ENCODE assay signal across 28 cellular contexts in the genomic region with DNA sequence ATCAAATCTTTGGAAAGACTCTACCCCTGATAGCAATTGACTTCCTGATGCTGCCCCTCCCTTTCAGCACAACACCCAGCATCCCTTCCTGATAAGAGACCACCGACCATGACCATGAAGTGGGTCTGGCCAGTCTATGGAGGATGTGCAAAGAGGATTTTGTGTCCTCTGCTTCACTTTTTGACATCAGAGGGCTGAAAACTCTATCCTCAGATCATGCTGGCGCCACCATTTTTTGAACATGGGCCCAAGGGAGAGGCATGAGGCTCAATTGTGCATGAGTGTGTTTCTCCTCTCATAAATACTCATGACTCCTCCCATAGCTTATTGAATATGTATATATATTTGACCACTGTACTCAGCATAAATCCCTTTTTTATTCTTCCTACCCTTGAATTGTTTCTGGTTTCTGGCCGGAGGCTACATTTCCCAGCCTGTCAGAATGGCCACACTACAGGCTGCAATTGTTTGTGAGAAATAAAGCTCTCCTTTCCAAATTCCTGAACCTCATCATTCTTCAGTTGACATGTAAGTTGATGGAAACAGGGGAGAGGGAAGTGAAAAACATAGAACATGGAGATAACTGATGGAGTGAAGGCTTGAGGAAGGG.
"Had no signal": no experiment of that assay in that cellular context is flagged by ENCODE, and none has a peak within 500 bp of the region (broad histone marks: within the 10 kb centered on the region; RNA-seq: fewer than 3 reads in every experiment).

No MANE protein-coding gene starts in this region.

- H3K27ac ChIP-seq: pancreas, prostate gland, right lobe of liver, sigmoid colon, stomach, thoracic aorta, thyroid gland, tibial nerve, upper lobe of right lung, uterus had no signal

- ATAC-seq: naive thymus-derived CD8-positive, alpha-beta T cell; natural killer cell treated with Interleukin-12 subunit alpha and Interleukin-12 subunit beta and Interleukin-15 and Interleukin-18, amount 100 ng/mL, for 72 hours; pancreas; right cardiac atrium; right lobe of liver; stimulated activated effector memory CD8-positive, alpha-beta T cell treated with anti-CD3 and anti-CD28 coated beads, Interleukin-12 subunit alpha, Interleukin-12 subunit beta, amount 100 ng/mL, for 72 hours; stimulated activated naive B cell treated with anti-CD40 and anti-IgM and Interleukin-4, amounts not matched to agents 10 μg/mL and 1 μg/mL and 100 μg/mL, for 72 hours; upper lobe of right lung had no signal

- H3K4me3 ChIP-seq: pancreas, prostate gland, right lobe of liver, sigmoid colon, stomach, thoracic aorta, thyroid gland, tibial nerve, upper lobe of right lung, uterus had no signal

- DNase-seq: naive B cell; naive thymus-derived CD8-positive, alpha-beta T cell; nephron progenitor cell; occipital lobe; pancreas; retina; right cardiac atrium; right lobe of liver; sigmoid colon; small intestine; stimulated activated CD4-positive, alpha-beta T cell treated with anti-CD3 and anti-CD28 coated beads, Interleukin-15, amount 100 ng/mL, for 24 hours; stimulated activated CD4-positive, alpha-beta T cell treated with anti-CD3 and anti-CD28 coated beads, Interleukin-2, amount 100 ng/mL, for 24 hours; stimulated activated CD4-positive, alpha-beta T cell treated with anti-CD3 and anti-CD28 coated beads, Interleukin-2, amount 100 ng/mL, for 48 hours; stimulated activated CD4-positive, alpha-beta T cell treated with anti-CD3 and anti-CD28 coated beads, Interleukin-4, amount 100 ng/mL, for 24 hours; stimulated activated naive B cell treated with anti-CD40 and anti-IgM and Interleukin-4, amounts not matched to agents 10 μg/mL and 1 μg/mL and 100 μg/mL, for 72 hours; stimulated activated naive CD4-positive, alpha-beta T cell treated with Interleukin-2 at 50 U/mL for 16 hours; stomach; thyroid gland; upper lobe of right lung; uterus had no signal

- H3K9me3 Mint-ChIP-seq: naive thymus-derived CD8-positive, alpha-beta T cell; natural killer cell treated with Interleukin-12 subunit alpha and Interleukin-12 subunit beta and Interleukin-15 and Interleukin-18, amount 100 ng/mL, for 72 hours; neural crest cell; stimulated activated naive CD8-positive, alpha-beta T cell treated with anti-CD3 and anti-CD28 coated beads, Interleukin-15, Interleukin-2, amounts not matched to agents 100 ng/mL and 50 ng/mL, for 24 hours had no signal

- H3K36me3 ChIP-seq: pancreas, prostate gland, right lobe of liver, sigmoid colon, stomach, thoracic aorta, thyroid gland, tibial nerve, upper lobe of right lung, uterus had no signal

- H3K27me3 ChIP-seq: pancreas, right lobe of liver, thyroid gland, upper lobe of right lung, uterus had no signal

- H3K36me3 Mint-ChIP-seq: naive B cell; naive thymus-derived CD8-positive, alpha-beta T cell; natural killer cell treated with Interleukin-12 subunit alpha and Interleukin-12 subunit beta and Interleukin-15 and Interleukin-18, amount 100 ng/mL, for 72 hours; stimulated activated effector memory CD8-positive, alpha-beta T cell treated with anti-CD3 and anti-CD28 coated beads, Interleukin-12 subunit alpha, Interleukin-12 subunit beta, amount 100 ng/mL, for 72 hours; stimulated activated naive B cell treated with anti-CD40 and anti-IgM and Interleukin-4, amounts not matched to agents 10 μg/mL and 1 μg/mL and 100 μg/mL, for 72 hours; type B pancreatic cell had no signal

- H3K4me3 Mint-ChIP-seq: naive B cell; naive thymus-derived CD8-positive, alpha-beta T cell; natural killer cell treated with Interleukin-12 subunit alpha and Interleukin-12 subunit beta and Interleukin-15 and Interleukin-18, amount 100 ng/mL, for 72 hours; nephron progenitor cell; neural crest cell; stimulated activated effector memory CD8-positive, alpha-beta T cell treated with anti-CD3 and anti-CD28 coated beads, Interleukin-12 subunit alpha, Interleukin-12 subunit beta, amount 100 ng/mL, for 72 hours; stimulated activated naive B cell treated with anti-CD40 and anti-IgM and Interleukin-4, amounts not matched to agents 10 μg/mL and 1 μg/mL and 100 μg/mL, for 72 hours; stimulated activated naive CD8-positive, alpha-beta T cell treated with anti-CD3 and anti-CD28 coated beads, Interleukin-15, Interleukin-2, amounts not matched to agents 100 ng/mL and 50 ng/mL, for 24 hours; type B pancreatic cell had no signal

- H3K4me1 Mint-ChIP-seq: naive B cell; stimulated activated effector memory CD8-positive, alpha-beta T cell treated with anti-CD3 and anti-CD28 coated beads, Interleukin-12 subunit alpha, Interleukin-12 subunit beta, amount 100 ng/mL, for 72 hours; stimulated activated naive B cell treated with anti-CD40 and anti-IgM and Interleukin-4, amounts not matched to agents 10 μg/mL and 1 μg/mL and 100 μg/mL, for 72 hours had no signal

- H3K4me1 ChIP-seq: prostate gland, right lobe of liver, sigmoid colon, stomach, tibial nerve, upper lobe of right lung, uterus had no signal

- H3K9me3 ChIP-seq: pancreas, prostate gland, right lobe of liver, sigmoid colon, thoracic aorta, thyroid gland, tibial nerve, upper lobe of right lung, uterus had no signal

- H3K27ac Mint-ChIP-seq: naive thymus-derived CD8-positive, alpha-beta T cell; natural killer cell treated with Interleukin-12 subunit alpha and Interleukin-12 subunit beta and Interleukin-15 and Interleukin-18, amount 100 ng/mL, for 72 hours; nephron progenitor cell; stimulated activated effector memory CD8-positive, alpha-beta T cell treated with anti-CD3 and anti-CD28 coated beads, Interleukin-12 subunit alpha, Interleukin-12 subunit beta, amount 100 ng/mL, for 72 hours; stimulated activated naive B cell treated with anti-CD40 and anti-IgM and Interleukin-4, amounts not matched to agents 10 μg/mL and 1 μg/mL and 100 μg/mL, for 72 hours; stimulated activated naive CD8-positive, alpha-beta T cell treated with anti-CD3 and anti-CD28 coated beads, Interleukin-15, Interleukin-2, amounts not matched to agents 100 ng/mL and 50 ng/mL, for 24 hours; type B pancreatic cell had no signal
